In genomic region chr6:17987576-17988421, GRCh38 we compare ENCODE assay signal across 8 cellular contexts. TPM values are rescaled to one million over a fixed set of nuclear protein-coding genes. Genes with fewer than 3 reads are reported as not detected.
DNase-seq lines count a peak whose midpoint lies in the region; ATAC-seq and TF ChIP-seq lines count a peak whose summit lies in the region.

Gene KIF13A, minus strand, starts transcription at chr6:17987635. Its CDS starts 172 bp downstream, at chr6:17987463.

- no peaks in the 10 kb centered on the region for H3K36me3 Mint-ChIP-seq in CD8-positive, alpha-beta memory T cell
- H3K36me3 Mint-ChIP-seq in activated T-cell treated with anti-CD3 and anti-CD28 coated beads, Interleukin-2, amount 50 U/mL, for 72 hours (ENCODE audit: insufficient read depth in 2 of 2): peaks cover 0 to 4% of the 10 kb centered on the region in 2 donors

- peaks cover 25% of the 10 kb centered on the region for H3K27me3 ChIP-seq in CD8-positive, alpha-beta memory T cell (ENCODE audit: insufficient read depth, low read length, poor library complexity, severe bottlenecking)
- H3K27me3 ChIP-seq in thoracic aorta (replicated peaks; ENCODE audit: insufficient read depth): no peaks in the 10 kb centered on the region

- peak within 1 kb of the TSS in 3 of 8 donors; percentile 52 to 74 (median 70) for H3K27ac Mint-ChIP-seq in CD8-positive, alpha-beta memory T cell
- H3K27ac Mint-ChIP-seq in activated T-cell treated with anti-CD3 and anti-CD28 coated beads, Interleukin-2, amount 50 U/mL, for 72 hours: peak within 1 kb of the TSS; percentile 44

- peak within 1 kb of the TSS; percentile 54 for H3K4me3 ChIP-seq in CD8-positive, alpha-beta memory T cell (ENCODE audit: low read length)
- peak within 1 kb of the TSS; percentile 96 for H3K4me3 ChIP-seq in thoracic aorta

- POLR2A ChIA-PET in CD8-positive, alpha-beta memory T cell (lab: Charles Lee): interaction anchor here (0.6 kb wide), 1 partner anchor 388 kb away, joined by 6 read pairs; the partner anchor contains the start of gene FAM8A1

- ATAC-seq in GM19397 (IDR thresholded peaks at IDR 0.05; ENCODE audit: unreplicated experiment): peak; percentile 70
- peak; percentile 79 for ATAC-seq in HG03442 (IDR thresholded peaks at IDR 0.05; ENCODE audit: unreplicated experiment)
- ATAC-seq in activated T-cell treated with anti-CD3 and anti-CD28 coated beads, Interleukin-2, amount 50 U/mL, for 72 hours (replicated peaks in 1 of 2): peak; percentile 86 to 87
- peak; percentile 53 for ATAC-seq in thoracic aorta (ENCODE audit: insufficient number of reproducible peaks, low FRiP score, low read depth)

- peaks cover 9% of the 10 kb centered on the region for H3K4me1 ChIP-seq in CD8-positive, alpha-beta memory T cell (ENCODE audit: insufficient read depth, low read length)
- H3K4me1 ChIP-seq in thoracic aorta (ENCODE audit: control insufficient read depth in 1 of 2, low read depth in 2 of 2): peaks cover 13 to 25% of the 10 kb centered on the region in 2 donors

- TF ChIP-seq CTCF in thoracic aorta (IDR thresholded peaks at IDR 0.05): peak; percentile 34

- peaks cover 38 to 56% of the 10 kb centered on the region in 2 donors for H3K27me3 Mint-ChIP-seq in CD8-positive, alpha-beta memory T cell
- H3K27me3 Mint-ChIP-seq in activated T-cell treated with anti-CD3 and anti-CD28 coated beads, Interleukin-2, amount 50 U/mL, for 72 hours (ENCODE audit: low read depth): peaks cover 74% of the 10 kb centered on the region

- H3K4me1 Mint-ChIP-seq in CD8-positive, alpha-beta memory T cell: peaks cover 7 to 31% (median 23%) of the 10 kb centered on the region in 3 donors
- peaks cover 11% of the 10 kb centered on the region for H3K4me1 Mint-ChIP-seq in activated T-cell treated with anti-CD3 and anti-CD28 coated beads, Interleukin-2, amount 50 U/mL, for 72 hours (ENCODE audit: low read depth)

- peaks cover 0 to 2% (median 0%) of the 10 kb centered on the region in 5 donors for H3K9me3 Mint-ChIP-seq in CD8-positive, alpha-beta memory T cell
- no peaks in the 10 kb centered on the region for H3K9me3 Mint-ChIP-seq in activated T-cell treated with anti-CD3 and anti-CD28 coated beads, Interleukin-2, amount 50 U/mL, for 72 hours

- no peaks in the 10 kb centered on the region for H3K9me3 ChIP-seq in CD8-positive, alpha-beta memory T cell (ENCODE audit: low read length)
- no peaks in the 10 kb centered on the region for H3K9me3 ChIP-seq in thoracic aorta

- H3K36me3 ChIP-seq in CD8-positive, alpha-beta memory T cell (ENCODE audit: insufficient read depth, low read length): no peaks in the 10 kb centered on the region
- no peaks in the 10 kb centered on the region for H3K36me3 ChIP-seq in thoracic aorta

- H3K27ac ChIP-seq in CD8-positive, alpha-beta memory T cell (ENCODE audit: low read depth, low read length): peak within 1 kb of the TSS; percentile 61
- peak within 1 kb of the TSS; percentile 88 to 94 for H3K27ac ChIP-seq in thoracic aorta

- DNase-seq in CD8-positive, alpha-beta memory T cell: peak in 2 of 5 donors; percentile 5 to 11
- peak; percentile 70 for DNase-seq in NCI-H69 (lab: John Stamatoyannopoulos, UW)
- DNase-seq in activated T-cell treated with anti-CD3 and anti-CD28 coated beads, Interleukin-2, amount 50 U/mL, for 72 hours: peak; percentile 73 to 74
- peak; percentile 68 for DNase-seq in fibroblast of peridontal ligament (ENCODE audit: extremely low read depth)
- peak; percentile 84 for DNase-seq in myocyte (ENCODE audit: low read depth)
- peak; percentile 23 for DNase-seq in thoracic aorta (ENCODE audit: low spot score)

- peak within 1 kb of the TSS; percentile 88 to 96 (median 92) for H3K4me3 Mint-ChIP-seq in CD8-positive, alpha-beta memory T cell
- H3K4me3 Mint-ChIP-seq in activated T-cell treated with anti-CD3 and anti-CD28 coated beads, Interleukin-2, amount 50 U/mL, for 72 hours: peak within 1 kb of the TSS; percentile 81 to 92

- CTCF ChIA-PET in CD8-positive, alpha-beta memory T cell (lab: Charles Lee): no interaction called here

RNA-seq across cellular contexts. Expression of gene KIF13A, which starts in this region (rescaled TPM):
- under 1 TPM; 0.18 to 0.60 TPM for total RNA-seq in CD8-positive, alpha-beta memory T cell
- 0.12 TPM for polyA plus RNA-seq in CD8-positive, alpha-beta memory T cell
- total RNA-seq in activated T-cell treated with anti-CD3 and anti-CD28 coated beads, Interleukin-2, amount 50 U/mL, for 72 hours: under 1 TPM; 0.10 to 0.46 TPM
- total RNA-seq in myocyte (51.2 and 84.5 TPM in 2 replicates), thoracic aorta (10 to 100 TPM; 79.3 to 98.0 TPM)
- 36.5 TPM for polyA plus RNA-seq in myocyte (2012)

Comparison
In these comparisons a context has a peak if more than half of its experiments do, and no peak if none do; other contexts are left out.
1. RNA of gene KIF13A (total RNA-seq): 79.3 to 98.0 TPM in thoracic aorta and 51.2 to 84.5 TPM in myocyte; 0.18 to 0.60 TPM in CD8-positive, alpha-beta memory T cell and 0.10 to 0.46 TPM in activated T-cell treated with anti-CD3 and anti-CD28 coated beads, Interleukin-2, amount 50 U/mL, for 72 hours; every median in the first group is over 10 times any median in the second.
2. Peak in DNase-seq and ATAC-seq in activated T-cell treated with anti-CD3 and anti-CD28 coated beads, Interleukin-2, amount 50 U/mL, for 72 hours; RNA of the gene not detected or under 1 TPM.
3. Peak in every context shown above with its lines, with median percentiles within 50 percentile points of each other: ATAC-seq.